ENCODE assay signal across 8 cellular contexts in genomic region chr15:57340673-57341259, GRCh38. TPM values are rescaled to one million over a fixed set of nuclear protein-coding genes. Genes with fewer than 3 reads are reported as not detected.
DNase-seq lines count a peak whose midpoint lies in the region; ATAC-seq and TF ChIP-seq lines count a peak whose summit lies in the region.

No MANE protein-coding gene starts in this region.

- no peak overlapping the region for H3K27ac ChIP-seq in DND-41 (ENCODE audit: low read length)
- H3K27ac ChIP-seq in gastrocnemius medialis = no peak overlapping the region
- H3K27ac ChIP-seq in CD8-positive, alpha-beta memory T cell (ENCODE audit: low read depth, low read length) = no peak overlapping the region

- H3K4me3 ChIP-seq in DND-41 (ENCODE audit: low read depth in 1 of 2, low read length in 2 of 2) (no peak overlapping the region), gastrocnemius medialis (no peak overlapping the region)
- no peak overlapping the region for H3K4me3 ChIP-seq in CD8-positive, alpha-beta memory T cell (ENCODE audit: low read length)

- H4K20me1 ChIP-seq in DND-41 (ENCODE audit: insufficient read depth, low read length) = no peaks in the 10 kb centered on the region

- no peak overlapping the region for H3K27ac Mint-ChIP-seq in CD8-positive, alpha-beta memory T cell

- no peak for TF ChIP-seq POLR2A in gastrocnemius medialis (IDR thresholded peaks at IDR 0.05)

- ATAC-seq in DND-41 (ENCODE audit: insufficient read depth, low read depth) (peak; percentile 62; the same call in 2 of the 3 replicates), HG03045 (IDR thresholded peaks at IDR 0.05; ENCODE audit: unreplicated experiment) (peak; percentile 47), gastrocnemius medialis (peak in 1 of 2 donors; percentile 72), GM21381 (IDR thresholded peaks at IDR 0.05; ENCODE audit: unreplicated experiment) (no peak)

- peaks cover 10 to 43% of the 10 kb centered on the region in 2 donors for H3K27me3 Mint-ChIP-seq in CD8-positive, alpha-beta memory T cell

- DNase-seq in DND-41 (peak; percentile 40), NOMO-1 (lab: John Stamatoyannopoulos, UW; ENCODE audit: unreplicated experiment in 2 of 2) (peak; percentile 40 to 46), amniotic stem cell (lab: John Stamatoyannopoulos, UW) (peak; percentile 25), hepatic stellate cell (ENCODE audit: low spot score) (peak; percentile 38), gastrocnemius medialis (no peak)
- DNase-seq in CD8-positive, alpha-beta memory T cell = no peak

- H3K9me3 ChIP-seq in DND-41 (ENCODE audit: insufficient read depth, low read length, severe bottlenecking) (no peaks in the 10 kb centered on the region), gastrocnemius medialis (no peaks in the 10 kb centered on the region)
- H3K9me3 ChIP-seq in CD8-positive, alpha-beta memory T cell (ENCODE audit: low read length) = no peaks in the 10 kb centered on the region

- intact Hi-C loops in gastrocnemius medialis (cut with DNase I; ENCODE audit: low total_unique reads) = loop anchor here (1.0 to 10.0 kb wide), 3 partner anchors 124 to 202 kb away; no protein-coding TSS in a partner anchor

- no peaks in the 10 kb centered on the region for H3K4me1 Mint-ChIP-seq in CD8-positive, alpha-beta memory T cell

- H3K9me3 Mint-ChIP-seq in CD8-positive, alpha-beta memory T cell = no peaks in the 10 kb centered on the region

- no peak overlapping the region for H3K4me2 ChIP-seq in DND-41 (ENCODE audit: insufficient read depth, low read length)

- no peaks in the 10 kb centered on the region for H3K36me3 ChIP-seq in DND-41 (ENCODE audit: insufficient read depth, low read length)
- no peaks in the 10 kb centered on the region for H3K36me3 ChIP-seq in gastrocnemius medialis
- no peaks in the 10 kb centered on the region for H3K36me3 ChIP-seq in CD8-positive, alpha-beta memory T cell (ENCODE audit: insufficient read depth, low read length)

- no peak overlapping the region for H3K4me3 Mint-ChIP-seq in CD8-positive, alpha-beta memory T cell

- no peaks in the 10 kb centered on the region for H3K36me3 Mint-ChIP-seq in CD8-positive, alpha-beta memory T cell

- TF ChIP-seq CTCF in DND-41 (IDR thresholded peaks at IDR 0.05; ENCODE audit: borderline replicate concordance, extremely low read depth, low read length, poor library complexity, severe bottlenecking) = peak; percentile 79
- TF ChIP-seq CTCF in gastrocnemius medialis (IDR thresholded peaks at IDR 0.05 in 4 of 5, conservative IDR thresholded peaks at IDR 0.05 in 1 of 5) = peak; percentile 61 to 88 (median 76)

- H3K4me1 ChIP-seq in DND-41 (ENCODE audit: insufficient read depth, low read length) (no peaks in the 10 kb centered on the region), gastrocnemius medialis (no peaks in the 10 kb centered on the region)
- H3K4me1 ChIP-seq in CD8-positive, alpha-beta memory T cell (ENCODE audit: insufficient read depth, low read length) = no peaks in the 10 kb centered on the region

- H2AFZ ChIP-seq in DND-41 (ENCODE audit: low read depth, low read length) = no peak overlapping the region

- CTCF ChIA-PET in CD8-positive, alpha-beta memory T cell (lab: Charles Lee) = interaction anchor here (0.6 to 3.1 kb wide), 6 partner anchors 9 to 714 kb away, joined by 3 to 21 read pairs (median 4); no protein-coding TSS in a partner anchor

- in situ Hi-C loops in gastrocnemius medialis (cut with MboI; ENCODE audit: low sequenced_read_pairs in 4 of 4) = loop anchor here (5.0 kb wide), 2 partner anchors 187 to 192 kb away; no protein-coding TSS in a partner anchor

- POLR2A ChIA-PET in CD8-positive, alpha-beta memory T cell (lab: Charles Lee) = no interaction called here

- no peaks in the 10 kb centered on the region for H3K79me2 ChIP-seq in DND-41 (ENCODE audit: insufficient read depth, low read length)

- H3K9ac ChIP-seq in DND-41 (ENCODE audit: low read depth, low read length) = no peak overlapping the region

- H3K27me3 ChIP-seq in DND-41 (ENCODE audit: insufficient read depth, low read length, poor library complexity) = no peaks in the 10 kb centered on the region
- H3K27me3 ChIP-seq in gastrocnemius medialis = no peaks in the 10 kb centered on the region
- no peaks in the 10 kb centered on the region for H3K27me3 ChIP-seq in CD8-positive, alpha-beta memory T cell (ENCODE audit: insufficient read depth, low read length, poor library complexity, severe bottlenecking)

RNA-seq across cellular contexts. Expression of gene CGNL1, which starts 35.5 kb away (rescaled TPM):
- total RNA-seq in gastrocnemius medialis = under 1 TPM; 0.15 to 0.85 (median 0.49) TPM
- total RNA-seq in CD8-positive, alpha-beta memory T cell = not detected
- not detected for polyA plus RNA-seq in CD8-positive, alpha-beta memory T cell

Comparison
In these comparisons a context has a peak if more than half of its experiments do, and no peak if none do; other contexts are left out.
1. DNase-seq: peak in DND-41 (single experiment), NOMO-1 (2 of 2), amniotic stem cell (single experiment) and hepatic stellate cell (single experiment); none in gastrocnemius medialis (0 of 2) and CD8-positive, alpha-beta memory T cell (0 of 5).